In the genomic region with DNA sequence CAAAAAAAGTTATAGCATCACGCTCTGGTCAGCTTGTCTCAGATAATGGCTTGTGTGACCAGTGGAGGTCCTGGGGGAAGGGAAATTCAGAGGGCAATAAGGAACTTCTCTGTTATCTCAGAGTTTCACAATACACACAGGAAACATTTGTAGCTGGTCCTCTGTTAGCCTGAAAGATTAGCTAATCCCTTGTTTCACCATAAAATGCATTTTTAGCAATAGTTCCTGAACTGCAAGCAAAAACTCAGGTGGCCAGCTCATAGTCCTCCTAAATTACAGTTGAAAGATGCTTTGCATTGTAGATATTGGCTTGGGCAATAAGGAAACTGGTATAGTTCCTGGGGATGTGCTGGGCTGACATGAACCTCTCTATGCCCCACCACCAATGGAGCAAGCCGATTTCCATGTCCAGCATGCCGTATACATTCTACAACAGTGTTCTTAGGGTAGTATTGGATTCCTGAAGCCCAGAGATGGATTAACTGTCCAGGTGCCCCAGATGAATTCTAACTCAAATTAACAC, we compare ENCODE assay signal across 8 cellular contexts.
DNase-seq lines count a peak whose midpoint lies in the region; ATAC-seq, FAIRE-seq and TF ChIP-seq lines count a peak whose summit lies in the region.

No MANE protein-coding gene starts in this region.

- no peaks in the 10 kb centered on the region for H3K9me3 Mint-ChIP-seq in CD8-positive, alpha-beta memory T cell
- no peaks in the 10 kb centered on the region for H3K9me3 Mint-ChIP-seq in effector memory CD8-positive, alpha-beta T cell

- H3K27ac Mint-ChIP-seq in CD8-positive, alpha-beta memory T cell: peak overlapping the region in 5 of 8 donors; percentile 2 to 62 (median 56)
- peak overlapping the region in 1 of 2 donors; percentile 48 for H3K27ac Mint-ChIP-seq in effector memory CD8-positive, alpha-beta T cell

- CTCF ChIA-PET in CD8-positive, alpha-beta memory T cell (lab: Charles Lee): interaction anchor here (0.8 to 1.8 kb wide), 2 partner anchors 21 to 136 kb away, joined by 3 to 4 read pairs; no protein-coding TSS in a partner anchor

- DNase-seq in CD8-positive, alpha-beta memory T cell: no peak
- DNase-seq in HCEC 1CT: peak; percentile 43
- no peak for DNase-seq in Peyer's patch
- peak; percentile 30 for DNase-seq in inferior parietal cortex (ENCODE audit: extremely low spot score)
- DNase-seq in NCI-H1105 (lab: John Stamatoyannopoulos, UW): no peak
- DNase-seq in HTR-8/SVneo (ENCODE audit: insufficient read length, low spot score): no peak
- no peak for DNase-seq in activated CD4-positive, CD25-positive, alpha-beta regulatory T cell (lab: John Stamatoyannopoulos, UW)
- DNase-seq in effector memory CD8-positive, alpha-beta T cell: no peak

- ATAC-seq in effector memory CD8-positive, alpha-beta T cell (replicated peaks): no peak

- no peak for TF ChIP-seq CTCF in Peyer's patch (IDR thresholded peaks at IDR 0.05)

- POLR2A ChIA-PET in CD8-positive, alpha-beta memory T cell (lab: Charles Lee): no interaction called here

- H3K27ac ChIP-seq in CD8-positive, alpha-beta memory T cell (ENCODE audit: low read depth, low read length): no peak overlapping the region
- peak overlapping the region; percentile 11 to 73 (median 56) for H3K27ac ChIP-seq in Peyer's patch

- H3K36me3 ChIP-seq in CD8-positive, alpha-beta memory T cell (ENCODE audit: insufficient read depth, low read length): no peaks in the 10 kb centered on the region
- no peaks in the 10 kb centered on the region for H3K36me3 ChIP-seq in Peyer's patch

- no peak overlapping the region for H3K4me3 ChIP-seq in CD8-positive, alpha-beta memory T cell (ENCODE audit: low read length)
- H3K4me3 ChIP-seq in Peyer's patch: no peak overlapping the region

- no peak for TF ChIP-seq POLR2A in Peyer's patch (IDR thresholded peaks at IDR 0.05)

- H3K4me3 Mint-ChIP-seq in CD8-positive, alpha-beta memory T cell: peak overlapping the region in 1 of 7 donors; percentile 2
- H3K4me3 Mint-ChIP-seq in effector memory CD8-positive, alpha-beta T cell: peak overlapping the region in 1 of 2 donors; percentile 7

- no peaks in the 10 kb centered on the region for H3K27me3 Mint-ChIP-seq in CD8-positive, alpha-beta memory T cell
- H3K27me3 Mint-ChIP-seq in effector memory CD8-positive, alpha-beta T cell: no peaks in the 10 kb centered on the region

- no peaks in the 10 kb centered on the region for H3K27me3 ChIP-seq in CD8-positive, alpha-beta memory T cell (ENCODE audit: insufficient read depth, low read length, poor library complexity, severe bottlenecking)
- no peaks in the 10 kb centered on the region for H3K27me3 ChIP-seq in Peyer's patch

- H3K9me3 ChIP-seq in CD8-positive, alpha-beta memory T cell (ENCODE audit: low read length): no peaks in the 10 kb centered on the region
- no peaks in the 10 kb centered on the region for H3K9me3 ChIP-seq in Peyer's patch

- H3K4me1 ChIP-seq in CD8-positive, alpha-beta memory T cell (ENCODE audit: insufficient read depth, low read length): peaks cover 19% of the 10 kb centered on the region
- peaks cover 0 to 21% (median 6%) of the 10 kb centered on the region in 4 donors for H3K4me1 ChIP-seq in Peyer's patch

- H3K4me1 Mint-ChIP-seq in CD8-positive, alpha-beta memory T cell: peaks cover 21 to 28% (median 28%) of the 10 kb centered on the region in 3 donors
- peaks cover 16 to 17% of the 10 kb centered on the region in 2 donors for H3K4me1 Mint-ChIP-seq in effector memory CD8-positive, alpha-beta T cell (ENCODE audit: low read depth in 2 of 2)

- H3K36me3 Mint-ChIP-seq in CD8-positive, alpha-beta memory T cell: no peaks in the 10 kb centered on the region
- peaks cover 6% of the 10 kb centered on the region for H3K36me3 Mint-ChIP-seq in effector memory CD8-positive, alpha-beta T cell (ENCODE audit: insufficient read depth)

- FAIRE-seq in HTR-8/SVneo (lab: Jason Lieb, UNC): no peak

Comparison
In these comparisons a context has a peak if more than half of its experiments do, and no peak if none do; other contexts are left out.
1. DNase-seq: peak in HCEC 1CT (single experiment) and inferior parietal cortex (single experiment); none in CD8-positive, alpha-beta memory T cell (0 of 5), Peyer's patch (0 of 3), NCI-H1105 (single experiment), HTR-8/SVneo (single experiment), activated CD4-positive, CD25-positive, alpha-beta regulatory T cell (0 of 4) and effector memory CD8-positive, alpha-beta T cell (0 of 3).